Comparison of ENCODE assay signal across 8 cellular contexts in genomic region chr6:156779206-156780116, GRCh38. TPM values are rescaled to one million over a fixed set of nuclear protein-coding genes. Genes with fewer than 3 reads are reported as not detected.
DNase-seq lines count a peak whose midpoint lies in the region; ATAC-seq and TF ChIP-seq lines count a peak whose summit lies in the region.

No MANE protein-coding gene starts in this region.

- H3K27me3 ChIP-seq in Caco-2 (replicated peaks; ENCODE audit: control insufficient read depth, insufficient read depth, low read length) (no peaks in the 10 kb centered on the region), hepatocyte (no peaks in the 10 kb centered on the region)

- no peaks in the 10 kb centered on the region for H3K9me3 Mint-ChIP-seq in Caco-2 (ENCODE audit: unreplicated experiment)

- no peaks in the 10 kb centered on the region for H3K9me3 ChIP-seq in Caco-2
- no peaks in the 10 kb centered on the region for H3K9me3 ChIP-seq in SK-N-MC (ENCODE audit: low read depth, low read length)
- H3K9me3 ChIP-seq in hepatocyte (ENCODE audit: low read depth), result no peaks in the 10 kb centered on the region

- no peak for TF ChIP-seq CTCF in Caco-2 (IDR thresholded peaks at IDR 0.05; ENCODE audit: insufficient read depth in 1 of 2, low read depth in 1 of 2, low read length in 1 of 2, severe bottlenecking in 1 of 2, unreplicated experiment in 1 of 2)
- TF ChIP-seq CTCF in hepatocyte (IDR thresholded peaks at IDR 0.05; ENCODE audit: poor library complexity), result no peak

- peaks cover 6% of the 10 kb centered on the region for H3K36me3 Mint-ChIP-seq in Caco-2 (ENCODE audit: insufficient read depth, unreplicated experiment)

- H3K36me3 ChIP-seq in Caco-2 (ENCODE audit: control insufficient read depth, insufficient read depth, low read length) (no peaks in the 10 kb centered on the region), SK-N-MC (ENCODE audit: insufficient read depth, low read length) (no peaks in the 10 kb centered on the region; the same call in 1 of the 2 replicates), hepatocyte (replicated peaks; ENCODE audit: insufficient read depth, low read depth) (no peaks in the 10 kb centered on the region)

- H3K9ac ChIP-seq in SK-N-MC (ENCODE audit: insufficient read length), result peak overlapping the region; percentile 90

- peak; percentile 16 for ATAC-seq in HG02759 (IDR thresholded peaks at IDR 0.05; ENCODE audit: unreplicated experiment)
- peak; percentile 40 for ATAC-seq in sciatic nerve

- no peaks in the 10 kb centered on the region for H3K27me3 Mint-ChIP-seq in Caco-2 (ENCODE audit: insufficient read depth, unreplicated experiment)

- peaks cover 16% of the 10 kb centered on the region for H3K4me1 ChIP-seq in Caco-2
- H3K4me1 ChIP-seq in hepatocyte (ENCODE audit: insufficient read depth), result peaks cover 41% of the 10 kb centered on the region

- no peaks in the 10 kb centered on the region for H3K9me2 ChIP-seq in hepatocyte (replicated peaks; ENCODE audit: insufficient read depth)

- H2AFZ ChIP-seq in hepatocyte, result peak overlapping the region; percentile 54

- H3K27ac ChIP-seq in SK-N-MC, result peak overlapping the region; percentile 92
- peak overlapping the region; percentile 93 for H3K27ac ChIP-seq in adipose tissue (ENCODE audit: low read depth, low read length)
- peak overlapping the region; percentile 97 for H3K27ac ChIP-seq in hepatocyte

- BruUV-seq in Caco-2 (replicated peaks; lab: Mats Ljungman, UMichigan), result no TSS peak

- H4K20me1 ChIP-seq in hepatocyte (ENCODE audit: insufficient read depth, poor library complexity, severe bottlenecking), result peaks cover 38% of the 10 kb centered on the region

- H3K4me2 ChIP-seq in hepatocyte, result peak overlapping the region; percentile 83

- CTCF ChIA-PET in Caco-2 (lab: Charles Lee), result no interaction called here

- peak overlapping the region; percentile 88 for H3K4me3 ChIP-seq in Caco-2 (ENCODE audit: low read depth, low read length)
- H3K4me3 ChIP-seq in SK-N-MC, result peak overlapping the region; percentile 84
- H3K4me3 ChIP-seq in hepatocyte, result peak overlapping the region; percentile 88

- WGBS in adipose tissue, 3 donors, result 0 to 1% (median 1%) methylated on average over 76 to 109 of the region's 109 CpGs
- under 1% methylated on average over 46 of the region's 109 CpGs for WGBS in hepatocyte (ENCODE audit: low lambda C conversion rate, missing lambda C conversion rate)

- H3K4me3 Mint-ChIP-seq in Caco-2 (ENCODE audit: unreplicated experiment), result peak overlapping the region; percentile 92

- DNase-seq in Caco-2 (peak in 1 of 2 experiments; percentile 53), SK-N-MC (ENCODE audit: low read depth, low spot score) (no peak), hepatocyte (ENCODE audit: low spot score) (peak; percentile 65), sciatic nerve (ENCODE audit: low spot score) (peak; percentile 74), NCI-H510A treated with DMSO at 0.1 percent for 48 hours (lab: John Stamatoyannopoulos, UW) (no peak), NOMO-1 treated with dmso at 0.1 percent for 144 hours (lab: John Stamatoyannopoulos, UW; ENCODE audit: unreplicated experiment) (no peak)

- H3K27ac Mint-ChIP-seq in Caco-2 (ENCODE audit: unreplicated experiment), result peak overlapping the region; percentile 78

- POLR2A ChIA-PET in Caco-2 (lab: Charles Lee), result interaction anchor here (0.6 to 1.0 kb wide), 2 partner anchors 59 to 93 kb away, joined by 3 read pairs; no protein-coding TSS in a partner anchor

- intact Hi-C loops in Caco-2 (cut with micrococcal nuclease; ENCODE audit: unreplicated experiment), result loop anchor here (1.0 to 10.0 kb wide), 6 partner anchors 59 to 405 kb away; no protein-coding TSS in a partner anchor
- intact Hi-C loops in sciatic nerve (cut with DNase I), result loop anchor here (5.0 to 10.0 kb wide), 2 partner anchors 92 to 245 kb away; no protein-coding TSS in a partner anchor

- H3K4me1 Mint-ChIP-seq in Caco-2 (ENCODE audit: low read depth, unreplicated experiment), result no peaks in the 10 kb centered on the region

- peaks cover 68% of the 10 kb centered on the region for H3K79me2 ChIP-seq in hepatocyte

RNA-seq across cellular contexts. Expression of gene ARID1B, which starts 2.3 kb away (rescaled TPM):
- 58.8 and 62.2 TPM in 2 replicates for total RNA-seq in Caco-2 (2022)
- polyA plus RNA-seq in adipose tissue, result 10 to 100 TPM; 14.0 to 29.2 (median 21.9) TPM
- total RNA-seq in hepatocyte, result 60.2 and 67.0 TPM in 2 replicates
- 32.9 and 47.5 TPM in 2 replicates for polyA plus RNA-seq in hepatocyte
- total RNA-seq in sciatic nerve, result 142 TPM

Comparison
In these comparisons a context has a peak if more than half of its experiments do, and no peak if none do; other contexts are left out.
1. DNase-seq: peak in hepatocyte (single experiment) and sciatic nerve (single experiment); none in SK-N-MC (single experiment), NCI-H510A treated with DMSO at 0.1 percent for 48 hours (single experiment) and NOMO-1 treated with dmso at 0.1 percent for 144 hours (single experiment).
2. Peak in every context shown above with its lines, with median percentiles within 50 percentile points of each other: H3K4me3 ChIP-seq and H3K27ac ChIP-seq.